25 cellular contexts compared by ENCODE assay signal in genomic region chr1:163442940-163443339, GRCh38.
"Had no signal": no experiment of that assay in that cellular context is flagged by ENCODE, and none has a peak within 500 bp of the region (broad histone marks: within the 10 kb centered on the region; RNA-seq: fewer than 3 reads in every experiment).

No MANE protein-coding gene starts in this region.

- DNase-seq: activated CD4-positive, alpha-beta T cell treated with anti-CD3 and anti-CD28 coated beads for 36 hours; activated CD4-positive, alpha-beta T cell treated with anti-CD3 and anti-CD28 coated beads, Interleukin-2, amount 50 U/mL, for 4 hours; activated CD8-positive, alpha-beta memory T cell treated with anti-CD3 and anti-CD28 coated beads for 24 hours; activated CD8-positive, alpha-beta memory T cell treated with anti-CD3 and anti-CD28 coated beads, Interleukin-2, amount 50 U/mL, for 4 hours; activated naive CD4-positive, alpha-beta T cell; activated T-cell treated with anti-CD3 and anti-CD28 coated beads, Interleukin-2, amount 50 U/mL, for 24 hours; amniotic stem cell; effector memory CD4-positive, alpha-beta T cell; foreskin melanocyte; hippocampal formation; kidney glomerular epithelial cell; left lung; naive thymus-derived CD4-positive, alpha-beta T cell; spleen; stimulated activated CD4-positive, alpha-beta T cell treated with anti-CD3 and anti-CD28 coated beads, Interleukin-4, amount 100 ng/mL, for 1 hour; stimulated activated naive CD4-positive, alpha-beta T cell; T-helper 9 cell; upper lobe of right lung had no signal

- H3K27ac ChIP-seq: left lung, prostate gland, spleen, thoracic aorta, upper lobe of right lung had no signal

- H3K27ac Mint-ChIP-seq: activated CD4-positive, alpha-beta T cell treated with anti-CD3 and anti-CD28 coated beads for 36 hours; activated naive CD8-positive, alpha-beta T cell; activated T-cell treated with anti-CD3 and anti-CD28 coated beads, Interleukin-2, amount 50 U/mL, for 24 hours; activated T-helper 2 cell treated with anti-CD3 and anti-CD28 coated beads, Interferon-gamma antibody, Interleukin-2, Interleukin-4, amounts not matched to agents 10 μg/mL and 5 μg/mL and 100 μg/mL, durations not matched to agents 14 hours and 24 hours and 36 hours; dendritic cell treated with granulocyte-macrophage colony-stimulating factor and Interleukin-4, amounts not matched to agents 40 ng/mL and 50 ng/mL, for 4 days; naive thymus-derived CD4-positive, alpha-beta T cell; WTC11 had no signal

- ATAC-seq: activated CD4-positive, alpha-beta T cell treated with anti-CD3 and anti-CD28 coated beads for 36 hours; esophagus mucosa; left lung; naive thymus-derived CD4-positive, alpha-beta T cell; upper lobe of right lung; WTC11 had no signal

- H3K4me1 Mint-ChIP-seq: activated CD4-positive, alpha-beta T cell treated with anti-CD3 and anti-CD28 coated beads for 36 hours; naive thymus-derived CD4-positive, alpha-beta T cell had no signal

- H3K4me3 Mint-ChIP-seq: activated CD4-positive, alpha-beta T cell treated with anti-CD3 and anti-CD28 coated beads for 36 hours; activated naive CD8-positive, alpha-beta T cell; activated T-cell treated with anti-CD3 and anti-CD28 coated beads, Interleukin-2, amount 50 U/mL, for 24 hours; dendritic cell treated with granulocyte-macrophage colony-stimulating factor and Interleukin-4, amounts not matched to agents 40 ng/mL and 50 ng/mL, for 4 days; naive thymus-derived CD4-positive, alpha-beta T cell; WTC11 had no signal

- H3K9me3 Mint-ChIP-seq: activated T-cell treated with anti-CD3 and anti-CD28 coated beads, Interleukin-2, amount 50 U/mL, for 24 hours; activated T-helper 2 cell treated with anti-CD3 and anti-CD28 coated beads, Interferon-gamma antibody, Interleukin-2, Interleukin-4, amounts not matched to agents 10 μg/mL and 5 μg/mL and 100 μg/mL, durations not matched to agents 14 hours and 24 hours and 36 hours; dendritic cell treated with granulocyte-macrophage colony-stimulating factor and Interleukin-4, amounts not matched to agents 40 ng/mL and 50 ng/mL, for 4 days; naive thymus-derived CD4-positive, alpha-beta T cell had no signal

- H3K36me3 Mint-ChIP-seq: activated naive CD8-positive, alpha-beta T cell; naive thymus-derived CD4-positive, alpha-beta T cell; WTC11 had no signal
